Comparison of ENCODE assay signal across 1 cellular context in genomic region chr16:48188449-48189102, GRCh38.
TF ChIP-seq lines count a peak whose summit lies in the region.

No MANE protein-coding gene starts in this region.

TF ChIP-seq in GM12878, 131 proteins besides CTCF, POLR2A, EP300 and RAD21 (continued from another document):
- TF ChIP-seq, protein P1, sequence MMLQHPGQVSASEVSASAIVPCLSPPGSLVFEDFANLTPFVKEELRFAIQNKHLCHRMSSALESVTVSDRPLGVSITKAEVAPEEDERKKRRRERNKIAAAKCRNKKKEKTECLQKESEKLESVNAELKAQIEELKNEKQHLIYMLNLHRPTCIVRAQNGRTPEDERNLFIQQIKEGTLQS (IDR thresholded peaks at IDR 0.05; ENCODE audit: borderline replicate concordance, extremely low read depth, low read depth, low read length), result no peak
- TF ChIP-seq SMC3 (IDR thresholded peaks at IDR 0.05; ENCODE audit: borderline replicate concordance, low read length), result no peak
- TF ChIP-seq, protein P2, sequence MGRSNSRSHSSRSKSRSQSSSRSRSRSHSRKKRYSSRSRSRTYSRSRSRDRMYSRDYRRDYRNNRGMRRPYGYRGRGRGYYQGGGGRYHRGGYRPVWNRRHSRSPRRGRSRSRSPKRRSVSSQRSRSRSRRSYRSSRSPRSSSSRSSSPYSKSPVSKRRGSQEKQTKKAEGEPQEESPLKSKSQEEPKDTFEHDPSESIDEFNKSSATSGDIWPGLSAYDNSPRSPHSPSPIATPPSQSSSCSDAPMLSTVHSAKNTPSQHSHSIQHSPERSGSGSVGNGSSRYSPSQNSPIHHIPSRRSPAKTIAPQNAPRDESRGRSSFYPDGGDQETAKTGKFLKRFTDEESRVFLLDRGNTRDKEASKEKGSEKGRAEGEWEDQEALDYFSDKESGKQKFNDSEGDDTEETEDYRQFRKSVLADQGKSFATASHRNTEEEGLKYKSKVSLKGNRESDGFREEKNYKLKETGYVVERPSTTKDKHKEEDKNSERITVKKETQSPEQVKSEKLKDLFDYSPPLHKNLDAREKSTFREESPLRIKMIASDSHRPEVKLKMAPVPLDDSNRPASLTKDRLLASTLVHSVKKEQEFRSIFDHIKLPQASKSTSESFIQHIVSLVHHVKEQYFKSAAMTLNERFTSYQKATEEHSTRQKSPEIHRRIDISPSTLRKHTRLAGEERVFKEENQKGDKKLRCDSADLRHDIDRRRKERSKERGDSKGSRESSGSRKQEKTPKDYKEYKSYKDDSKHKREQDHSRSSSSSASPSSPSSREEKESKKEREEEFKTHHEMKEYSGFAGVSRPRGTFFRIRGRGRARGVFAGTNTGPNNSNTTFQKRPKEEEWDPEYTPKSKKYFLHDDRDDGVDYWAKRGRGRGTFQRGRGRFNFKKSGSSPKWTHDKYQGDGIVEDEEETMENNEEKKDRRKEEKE (IDR thresholded peaks at IDR 0.05), result no peak
- TF ChIP-seq SRF (IDR thresholded peaks at IDR 0.05; ENCODE audit: low read depth in 2 of 2, low read length in 2 of 2), result no peak
- 0 out of 2 replicates have a peak, but pooled peaks have one; percentile 32 for TF ChIP-seq ZBED1 (IDR thresholded peaks at IDR 0.05; ENCODE audit: borderline replicate concordance)
- TF ChIP-seq JUNB (IDR thresholded peaks at IDR 0.05), result peak; percentile 91
- TF ChIP-seq BRCA1 (IDR thresholded peaks at IDR 0.05; ENCODE audit: low read depth, low read length), result no peak
- TF ChIP-seq SMAD1 (IDR thresholded peaks at IDR 0.05; ENCODE audit: low read depth, partially characterized antibody), result no peak
- no peak for TF ChIP-seq FOS (IDR thresholded peaks at IDR 0.05; ENCODE audit: borderline replicate concordance, extremely low read depth, insufficient read length)
- TF ChIP-seq, protein P3, sequence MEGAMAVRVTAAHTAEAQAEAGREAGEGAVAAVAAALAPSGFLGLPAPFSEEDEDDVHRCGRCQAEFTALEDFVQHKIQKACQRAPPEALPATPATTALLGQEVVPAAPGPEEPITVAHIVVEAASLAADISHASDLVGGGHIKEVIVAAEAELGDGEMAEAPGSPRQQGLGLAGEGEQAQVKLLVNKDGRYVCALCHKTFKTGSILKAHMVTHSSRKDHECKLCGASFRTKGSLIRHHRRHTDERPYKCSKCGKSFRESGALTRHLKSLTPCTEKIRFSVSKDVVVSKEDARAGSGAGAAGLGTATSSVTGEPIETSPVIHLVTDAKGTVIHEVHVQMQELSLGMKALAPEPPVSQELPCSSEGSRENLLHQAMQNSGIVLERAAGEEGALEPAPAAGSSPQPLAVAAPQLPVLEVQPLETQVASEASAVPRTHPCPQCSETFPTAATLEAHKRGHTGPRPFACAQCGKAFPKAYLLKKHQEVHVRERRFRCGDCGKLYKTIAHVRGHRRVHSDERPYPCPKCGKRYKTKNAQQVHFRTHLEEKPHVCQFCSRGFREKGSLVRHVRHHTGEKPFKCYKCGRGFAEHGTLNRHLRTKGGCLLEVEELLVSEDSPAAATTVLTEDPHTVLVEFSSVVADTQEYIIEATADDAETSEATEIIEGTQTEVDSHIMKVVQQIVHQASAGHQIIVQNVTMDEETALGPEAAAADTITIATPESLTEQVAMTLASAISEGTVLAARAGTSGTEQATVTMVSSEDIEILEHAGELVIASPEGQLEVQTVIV (IDR thresholded peaks at IDR 0.05; ENCODE audit: borderline replicate concordance, partially characterized antibody), result no peak
